Comparison of ENCODE assay signal across 30 cellular contexts in genomic region chr11:15291885-15292284, GRCh38.
A peak's percentile ranks its signal among the peaks of the same experiment; 100 is the strongest.
DNase-seq lines count a peak whose midpoint lies in the region; ATAC-seq and TF ChIP-seq lines count a peak whose summit lies in the region.
"Had no signal": no experiment of that assay in that cellular context is flagged by ENCODE, and none has a peak within 500 bp of the region (broad histone marks: within the 10 kb centered on the region; RNA-seq: fewer than 3 reads in every experiment).

No MANE protein-coding gene starts in this region.

- no peak for TF ChIP-seq CTCF in body of pancreas (IDR thresholded peaks at IDR 0.05)

- H3K27ac ChIP-seq in body of pancreas = no peak overlapping the region
- H3K27ac ChIP-seq: SK-N-MC, stomach, tibial artery had no signal

- no peaks in the 10 kb centered on the region for H3K27me3 Mint-ChIP-seq in activated T-cell treated with anti-CD3 and anti-CD28 coated beads, Interleukin-2, amount 50 U/mL, for 4 hours (ENCODE audit: low read depth)
- H3K27me3 Mint-ChIP-seq: activated CD4-positive, alpha-beta memory T cell treated with anti-CD3 and anti-CD28 coated beads, Interleukin-2, amount 10 ng/mL, durations not matched to agents 7 days and 5 days; dendritic cell treated with granulocyte-macrophage colony-stimulating factor and Interleukin-4, amounts not matched to agents 40 ng/mL and 50 ng/mL, for 4 days had no signal

- no peaks in the 10 kb centered on the region for H3K9me3 ChIP-seq in body of pancreas
- H3K9me3 ChIP-seq: stomach, tibial artery had no signal

- H3K4me3 Mint-ChIP-seq in activated T-cell treated with anti-CD3 and anti-CD28 coated beads, Interleukin-2, amount 50 U/mL, for 4 hours = no peak overlapping the region
- H3K4me3 Mint-ChIP-seq: activated CD4-positive, alpha-beta memory T cell treated with anti-CD3 and anti-CD28 coated beads, Interleukin-2, amount 10 ng/mL, durations not matched to agents 7 days and 5 days; activated naive CD4-positive, alpha-beta T cell treated with anti-CD3 and anti-CD28 coated beads, Interleukin-2, amount 50 U/mL, for 24 hours; CD4-positive, CD25-positive, alpha-beta regulatory T cell; dendritic cell treated with granulocyte-macrophage colony-stimulating factor and Interleukin-4, amounts not matched to agents 40 ng/mL and 50 ng/mL, for 4 days; endodermal cell; naive thymus-derived CD4-positive, alpha-beta T cell; T-helper 1 cell treated with Interleukin-12 subunit alpha and Interleukin-12 subunit beta and Interleukin-4 antibody, amounts not matched to agents 30 μg/mL and 1 μg/mL, for 36 hours had no signal

- H3K4me1 ChIP-seq in body of pancreas = no peaks in the 10 kb centered on the region
- H3K4me1 ChIP-seq: stomach, tibial artery had no signal

- TF ChIP-seq POLR2A in body of pancreas (IDR thresholded peaks at IDR 0.05) = no peak

- in situ Hi-C loops in G401 (cut with HindIII; ENCODE audit: low sequenced_read_pairs) = no loop called here

- H3K27me3 ChIP-seq in body of pancreas = no peaks in the 10 kb centered on the region
- H3K27me3 ChIP-seq: stomach, tibial artery had no signal

- no peaks in the 10 kb centered on the region for H3K36me3 Mint-ChIP-seq in activated T-cell treated with anti-CD3 and anti-CD28 coated beads, Interleukin-2, amount 50 U/mL, for 4 hours (ENCODE audit: insufficient read depth)
- H3K36me3 Mint-ChIP-seq: activated naive CD4-positive, alpha-beta T cell treated with anti-CD3 and anti-CD28 coated beads, Interleukin-2, amount 50 U/mL, for 24 hours; CD4-positive, CD25-positive, alpha-beta regulatory T cell; naive thymus-derived CD4-positive, alpha-beta T cell had no signal

- DNase-seq in DMS153 (lab: John Stamatoyannopoulos, UW) (peak; percentile 9), DMS153 treated with DMSO at 0.1 percent for 48 hours (lab: John Stamatoyannopoulos, UW; ENCODE audit: unreplicated experiment) (no peak), G401 (ENCODE audit: low spot score) (peak; percentile 13), body of pancreas (peak; percentile 49 to 80 (median 62)), midbrain (lab: John Stamatoyannopoulos, UW) (peak; percentile 7), Kasumi-1 (lab: John Stamatoyannopoulos, UW) (no peak), HPDE6-E6E7 (ENCODE audit: extremely low spot score) (no peak)
- no peak for DNase-seq in activated T-cell treated with anti-CD3 and anti-CD28 coated beads, Interleukin-2, amount 50 U/mL, for 4 hours
- DNase-seq: 8988T; activated CD4-positive, alpha-beta memory T cell treated with anti-CD3 and anti-CD28 coated beads, Interleukin-2, amount 10 ng/mL, durations not matched to agents 7 days and 5 days; CD4-positive, CD25-positive, alpha-beta regulatory T cell; endodermal cell; foreskin fibroblast; H7; Karpas-422; naive thymus-derived CD4-positive, alpha-beta T cell; NCI-H1930; NCI-H226; NCI-H774; stimulated activated CD4-positive, alpha-beta T cell treated with anti-CD3 and anti-CD28 coated beads, Interleukin-1b, Interleukin-23, amount 100 ng/mL, for 48 hours; stimulated activated CD8-positive, alpha-beta memory T cell treated with anti-CD3 and anti-CD28 coated beads, Interleukin-4, amount 100 ng/mL, for 48 hours; stomach; tibial artery had no signal

- intact Hi-C loops in body of pancreas (cut with DNase I) = no loop called here

- no peaks in the 10 kb centered on the region for H3K9me3 Mint-ChIP-seq in activated T-cell treated with anti-CD3 and anti-CD28 coated beads, Interleukin-2, amount 50 U/mL, for 4 hours
- H3K9me3 Mint-ChIP-seq: activated CD4-positive, alpha-beta memory T cell treated with anti-CD3 and anti-CD28 coated beads, Interleukin-2, amount 10 ng/mL, durations not matched to agents 7 days and 5 days; activated naive CD4-positive, alpha-beta T cell treated with anti-CD3 and anti-CD28 coated beads, Interleukin-2, amount 50 U/mL, for 24 hours; activated T-helper 2 cell treated with anti-CD3 and anti-CD28 coated beads, Interferon-gamma antibody, Interleukin-2, Interleukin-4, amounts not matched to agents 10 μg/mL and 5 μg/mL and 100 μg/mL, durations not matched to agents 14 hours and 24 hours and 36 hours; dendritic cell treated with granulocyte-macrophage colony-stimulating factor and Interleukin-4, amounts not matched to agents 40 ng/mL and 50 ng/mL, for 4 days; endodermal cell; T-helper 1 cell treated with Interleukin-12 subunit alpha and Interleukin-12 subunit beta and Interleukin-4 antibody, amounts not matched to agents 30 μg/mL and 1 μg/mL, for 36 hours had no signal

- no peak overlapping the region for H3K4me3 ChIP-seq in body of pancreas
- H3K4me3 ChIP-seq: SK-N-MC, smooth muscle cell, stomach, tibial artery had no signal

- no peaks in the 10 kb centered on the region for H3K36me3 ChIP-seq in body of pancreas (replicated peaks in 1 of 2; ENCODE audit: insufficient read depth in 1 of 2, low read depth in 2 of 2)
- H3K36me3 ChIP-seq: stomach, tibial artery had no signal

- peak; percentile 56 for ATAC-seq in body of pancreas
- no peak for ATAC-seq in activated T-cell treated with anti-CD3 and anti-CD28 coated beads, Interleukin-2, amount 50 U/mL, for 4 hours
- ATAC-seq: esophagus mucosa; naive thymus-derived CD4-positive, alpha-beta T cell had no signal

- H3K4me1 Mint-ChIP-seq in activated T-cell treated with anti-CD3 and anti-CD28 coated beads, Interleukin-2, amount 50 U/mL, for 4 hours (ENCODE audit: low read depth) = no peaks in the 10 kb centered on the region
- H3K4me1 Mint-ChIP-seq: activated CD4-positive, alpha-beta memory T cell treated with anti-CD3 and anti-CD28 coated beads, Interleukin-2, amount 10 ng/mL, durations not matched to agents 7 days and 5 days; activated naive CD4-positive, alpha-beta T cell treated with anti-CD3 and anti-CD28 coated beads, Interleukin-2, amount 50 U/mL, for 24 hours; CD4-positive, CD25-positive, alpha-beta regulatory T cell; endodermal cell; naive thymus-derived CD4-positive, alpha-beta T cell had no signal

Comparison
In these comparisons a context has a peak if more than half of its experiments do, and no peak if none do; other contexts are left out.
1. DNase-seq: peak in DMS153 (single experiment), G401 (single experiment), body of pancreas (4 of 4) and midbrain (single experiment); none in DMS153 treated with DMSO at 0.1 percent for 48 hours (single experiment), activated T-cell treated with anti-CD3 and anti-CD28 coated beads, Interleukin-2, amount 50 U/mL, for 4 hours (single experiment), Kasumi-1 (0 of 2) and HPDE6-E6E7 (single experiment).